Comparison of ENCODE assay signal across 8 cellular contexts in the genomic region with DNA sequence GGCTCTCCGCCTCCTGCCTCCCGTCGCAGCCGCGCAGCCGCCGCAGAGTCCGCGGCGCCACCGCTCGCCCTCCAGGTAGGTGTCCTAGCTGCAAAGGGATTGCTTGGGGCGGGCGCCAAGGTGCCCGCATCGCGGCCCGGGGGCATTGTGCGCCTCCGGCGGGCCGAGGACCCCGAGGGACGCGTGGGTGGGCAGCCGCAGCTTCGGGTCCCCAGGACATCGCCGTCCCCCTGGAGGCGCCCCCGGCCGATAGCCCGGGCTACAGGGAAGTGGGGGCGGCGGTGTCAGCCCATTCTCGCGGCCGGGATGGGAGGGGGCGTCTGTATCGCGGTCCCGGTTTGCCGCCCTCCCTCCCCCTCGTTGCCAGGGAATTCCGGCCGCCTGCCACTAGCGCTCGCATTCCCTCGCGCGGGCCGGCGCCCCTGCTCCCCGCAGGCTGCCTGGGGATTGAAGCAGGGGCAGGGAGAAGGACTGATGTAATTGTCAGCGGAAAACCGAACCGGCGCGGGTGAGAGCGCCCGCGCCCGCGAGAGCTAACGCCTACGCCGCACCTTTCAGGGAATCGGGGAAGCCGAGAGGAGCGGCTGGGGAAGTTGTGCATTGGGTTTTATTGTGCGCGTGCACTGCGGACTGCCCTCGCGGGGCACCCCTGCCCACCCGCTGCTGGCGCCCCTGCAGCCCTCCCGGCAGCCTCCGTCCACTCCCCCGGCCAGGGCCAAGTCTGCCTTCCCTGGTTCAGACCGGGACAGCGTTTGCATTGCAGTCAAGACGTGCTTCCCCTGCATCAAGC. TPM values are rescaled to one million over a fixed set of nuclear protein-coding genes. Genes with fewer than 3 reads are reported as not detected.
DNase-seq lines count a peak whose midpoint lies in the region; ATAC-seq, FAIRE-seq and TF ChIP-seq lines count a peak whose summit lies in the region.

No MANE protein-coding gene starts in this region.

- peaks cover 54% of the 10 kb centered on the region for H3K27me3 ChIP-seq in DOHH2 (ENCODE audit: control insufficient read depth, low read length)
- H3K27me3 ChIP-seq in esophagus squamous epithelium: peaks cover 0 to 4% (median 0%) of the 10 kb centered on the region in 4 donors
- H3K27me3 ChIP-seq in mucosa of rectum (ENCODE audit: control insufficient read depth in 2 of 2, insufficient read depth in 2 of 2, low read length in 2 of 2): peaks cover 5 to 16% of the 10 kb centered on the region in 2 donors
- peaks cover 0 to 7% (median 2%) of the 10 kb centered on the region in 4 donors for H3K27me3 ChIP-seq in upper lobe of left lung

- peak overlapping the region; percentile 48 to 70 for H3K9ac ChIP-seq in mucosa of rectum (ENCODE audit: low read depth in 1 of 2, low read length in 2 of 2)

- peaks cover 4% of the 10 kb centered on the region; the same call in 1 of the 2 replicates for H3K4me1 ChIP-seq in DOHH2 (ENCODE audit: control insufficient read depth, low read length)
- peaks cover 0 to 27% (median 4%) of the 10 kb centered on the region in 3 donors for H3K4me1 ChIP-seq in esophagus squamous epithelium
- peaks cover 7 to 18% of the 10 kb centered on the region in 2 donors for H3K4me1 ChIP-seq in mucosa of rectum (ENCODE audit: control insufficient read depth in 2 of 2, insufficient read depth in 2 of 2, low read length in 2 of 2)
- H3K4me1 ChIP-seq in upper lobe of left lung: peaks cover 9 to 24% (median 13%) of the 10 kb centered on the region in 4 donors

- no peak overlapping the region for H3K27ac ChIP-seq in DOHH2 (ENCODE audit: low read depth, low read length)
- H3K27ac ChIP-seq in esophagus squamous epithelium: peak overlapping the region; percentile 78 to 98 (median 93)
- peak overlapping the region; percentile 22 to 44 for H3K27ac ChIP-seq in mucosa of rectum (ENCODE audit: low read depth in 2 of 2, low read length in 2 of 2)
- peak overlapping the region; percentile 74 to 90 (median 88) for H3K27ac ChIP-seq in upper lobe of left lung

- no peak for TF ChIP-seq POLR2A in H54 (IDR thresholded peaks at IDR 0.05; ENCODE audit: low read depth, low read length)
- no peak for TF ChIP-seq POLR2A in esophagus squamous epithelium (IDR thresholded peaks at IDR 0.05)
- peak in 1 of 4 donors; percentile 52 for TF ChIP-seq POLR2A in upper lobe of left lung (IDR thresholded peaks at IDR 0.05)

- no peaks in the 10 kb centered on the region for H3K79me2 ChIP-seq in DOHH2 (ENCODE audit: control insufficient read depth, low read length)

- H3K4me3 ChIP-seq in DOHH2 (ENCODE audit: low read length) (peak overlapping the region; percentile 72), esophagus squamous epithelium (peak overlapping the region; percentile 71 to 96 (median 76)), mucosa of rectum (ENCODE audit: low read length in 2 of 2) (peak overlapping the region; percentile 72 to 73), upper lobe of left lung (peak overlapping the region; percentile 72 to 95 (median 76))

- FAIRE-seq in H54 (lab: Jason Lieb, UNC): peak; percentile 41

- peaks cover 17% of the 10 kb centered on the region for H3K4me1 Mint-ChIP-seq in activated CD8-positive, alpha-beta T cell treated with anti-CD3 and anti-CD28 coated beads, Interleukin-2, amount 10 ng/mL, durations not matched to agents 7 days and 5 days (ENCODE audit: low read depth)

- peaks cover 57% of the 10 kb centered on the region for H3K27me3 Mint-ChIP-seq in activated CD8-positive, alpha-beta T cell treated with anti-CD3 and anti-CD28 coated beads, Interleukin-2, amount 10 ng/mL, durations not matched to agents 7 days and 5 days (ENCODE audit: low read depth)

- H3K4me2 ChIP-seq in DOHH2 (ENCODE audit: low read length): peak overlapping the region; percentile 80

- TF ChIP-seq CTCF in DOHH2 (IDR thresholded peaks at IDR 0.05; ENCODE audit: low read depth, low read length, poor library complexity, severe bottlenecking) (no peak), esophagus squamous epithelium (IDR thresholded peaks at IDR 0.05) (no peak), upper lobe of left lung (IDR thresholded peaks at IDR 0.05) (peak in 2 of 6 experiments; percentile 2 to 10)

- ATAC-seq in activated CD8-positive, alpha-beta T cell treated with anti-CD3 and anti-CD28 coated beads, Interleukin-2, amount 10 ng/mL, durations not matched to agents 7 days and 5 days: no peak
- ATAC-seq in upper lobe of left lung (ENCODE audit: low FRiP score in 2 of 2) (peak; percentile 51 to 54), HG02571 (IDR thresholded peaks at IDR 0.05; ENCODE audit: unreplicated experiment) (no peak)

- CTCF ChIA-PET in activated CD8-positive, alpha-beta T cell treated with anti-CD3 and anti-CD28 coated beads, Interleukin-2, amount 10 ng/mL, durations not matched to agents 7 days and 5 days (lab: Charles Lee): interaction anchor here (0.8 to 1.4 kb wide), 4 partner anchors 9 to 84 kb away, joined by 3 to 4 read pairs (median 3); a partner anchor contains a TSS

- no peaks in the 10 kb centered on the region for H3K9me2 ChIP-seq in DOHH2 (replicated peaks; ENCODE audit: control insufficient read depth, low read length)

- peak overlapping the region; percentile 66 for H3K4me3 Mint-ChIP-seq in activated CD8-positive, alpha-beta T cell treated with anti-CD3 and anti-CD28 coated beads, Interleukin-2, amount 10 ng/mL, durations not matched to agents 7 days and 5 days

- H3K36me3 Mint-ChIP-seq in activated CD8-positive, alpha-beta T cell treated with anti-CD3 and anti-CD28 coated beads, Interleukin-2, amount 10 ng/mL, durations not matched to agents 7 days and 5 days (ENCODE audit: low read depth): no peaks in the 10 kb centered on the region

- POLR2A ChIA-PET in activated CD8-positive, alpha-beta T cell treated with anti-CD3 and anti-CD28 coated beads, Interleukin-2, amount 10 ng/mL, durations not matched to agents 7 days and 5 days (lab: Charles Lee): interaction anchor here (1.4 kb wide), 1 partner anchor 104 kb away, joined by 3 read pairs; no protein-coding TSS in a partner anchor

- intact Hi-C loops in esophagus squamous epithelium (cut with DNase I): no loop called here

- no peaks in the 10 kb centered on the region for H3K36me3 ChIP-seq in DOHH2 (ENCODE audit: control insufficient read depth, low read length)
- no peaks in the 10 kb centered on the region for H3K36me3 ChIP-seq in esophagus squamous epithelium
- H3K36me3 ChIP-seq in mucosa of rectum (ENCODE audit: control insufficient read depth in 2 of 2, insufficient read depth in 2 of 2, low read length in 2 of 2): no peaks in the 10 kb centered on the region
- no peaks in the 10 kb centered on the region for H3K36me3 ChIP-seq in upper lobe of left lung

- no peak for TF ChIP-seq EP300 in upper lobe of left lung (IDR thresholded peaks at IDR 0.05)

- no peaks in the 10 kb centered on the region for H4K20me1 ChIP-seq in DOHH2 (ENCODE audit: control insufficient read depth, insufficient read depth, low read depth, low read length)

- no peaks in the 10 kb centered on the region for H3K9me3 ChIP-seq in DOHH2 (ENCODE audit: control insufficient read depth, insufficient read depth, low read length)
- no peaks in the 10 kb centered on the region for H3K9me3 ChIP-seq in esophagus squamous epithelium
- H3K9me3 ChIP-seq in mucosa of rectum (ENCODE audit: control insufficient read depth in 2 of 2, low read length in 2 of 2): no peaks in the 10 kb centered on the region
- H3K9me3 ChIP-seq in upper lobe of left lung: no peaks in the 10 kb centered on the region

- no peaks in the 10 kb centered on the region for H3F3A ChIP-seq in DOHH2 (ENCODE audit: control insufficient read depth, insufficient read depth)

- no peak overlapping the region for H3K27ac Mint-ChIP-seq in activated CD8-positive, alpha-beta T cell treated with anti-CD3 and anti-CD28 coated beads, Interleukin-2, amount 10 ng/mL, durations not matched to agents 7 days and 5 days

- peak; percentile 55 for DNase-seq in H54 (ENCODE audit: insufficient read length, low spot score)
- DNase-seq in NCI-H1092 treated with DMSO at 0.1 percent for 48 hours (lab: John Stamatoyannopoulos, UW): peak; percentile 43
- peak; percentile 22 for DNase-seq in activated CD8-positive, alpha-beta T cell treated with anti-CD3 and anti-CD28 coated beads, Interleukin-2, amount 10 ng/mL, durations not matched to agents 7 days and 5 days
- DNase-seq in esophagus squamous epithelium (lab: John Stamatoyannopoulos, UW): no peak
- DNase-seq in upper lobe of left lung: peak; percentile 37 to 88

- WGBS in esophagus squamous epithelium, 2 donors: 0% methylated on average over 22 of the region's 83 CpGs; no CpG with 5 or more reads in 1 of the 2 donors
- WGBS in upper lobe of left lung, 2 donors: 0% methylated on average over 29 of the region's 83 CpGs; no CpG with 5 or more reads in 1 of the 2 donors

- no peaks in the 10 kb centered on the region for H3K9me3 Mint-ChIP-seq in activated CD8-positive, alpha-beta T cell treated with anti-CD3 and anti-CD28 coated beads, Interleukin-2, amount 10 ng/mL, durations not matched to agents 7 days and 5 days (ENCODE audit: insufficient read depth)

RNA-seq across cellular contexts. Expression of a gene that starts 0.5 kb away (rescaled TPM):
- under 1 TPM; 0.16 to 0.24 TPM for total RNA-seq in activated CD8-positive, alpha-beta T cell treated with anti-CD3 and anti-CD28 coated beads, Interleukin-2, amount 10 ng/mL, durations not matched to agents 7 days and 5 days
- 1 to 10 TPM; 1.8 to 6.1 (median 3.4) TPM for total RNA-seq in esophagus squamous epithelium
- total RNA-seq in upper lobe of left lung: 10 to 100 TPM in 1 of 6 donors, 1 to 10 TPM in 5; 2.0 to 35.4 (median 5.1) TPM

Comparison
In these comparisons a context has a peak if more than half of its experiments do, and no peak if none do; other contexts are left out.
1. ATAC-seq: peak in upper lobe of left lung (2 of 2); none in activated CD8-positive, alpha-beta T cell treated with anti-CD3 and anti-CD28 coated beads, Interleukin-2, amount 10 ng/mL, durations not matched to agents 7 days and 5 days (single experiment) and HG02571 (single experiment).
2. Peak in every context shown above with its lines, with median percentiles within 50 percentile points of each other: H3K4me3 ChIP-seq.